15 cellular contexts compared by ENCODE assay signal in the genomic region with DNA sequence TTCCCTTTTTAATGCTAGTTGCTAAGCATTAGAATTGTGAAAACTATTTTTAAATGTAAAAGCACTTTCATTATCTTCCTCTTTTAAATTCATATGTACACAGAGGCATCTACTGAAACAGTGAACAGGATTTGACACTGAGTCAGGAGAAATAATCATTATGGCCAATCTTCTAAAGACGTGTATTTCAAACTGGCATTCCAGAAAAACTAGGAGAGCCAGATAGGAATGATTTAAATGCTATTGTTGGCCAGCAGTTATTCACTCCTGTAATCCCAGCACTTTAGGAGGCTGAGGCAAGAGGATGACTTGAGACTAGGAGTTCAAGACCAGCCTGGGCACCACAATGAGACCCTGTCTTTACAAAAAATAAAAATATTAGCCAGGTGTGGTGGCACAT.
A peak's percentile ranks its signal among the peaks of the same experiment; 100 is the strongest.
DNase-seq lines count a peak whose midpoint lies in the region; ATAC-seq and TF ChIP-seq lines count a peak whose summit lies in the region.
"Had no signal": no experiment of that assay in that cellular context is flagged by ENCODE, and none has a peak within 500 bp of the region (broad histone marks: within the 10 kb centered on the region; RNA-seq: fewer than 3 reads in every experiment).

No MANE protein-coding gene starts in this region.

- DNase-seq in AG10803 (ENCODE audit: low read depth) (peak; percentile 20), HAP-1 (ENCODE audit: low spot score in 2 of 2) (peak; percentile 27 to 61), WTC11 (ENCODE audit: low spot score) (no peak), Right ventricle myocardium superior (no peak)
- DNase-seq: GOT3, NCI-H1048, NCI-H1436 treated with DMSO at 0.1 percent for 48 hours, NCI-H2029, NCI-H345, NCI-H524 treated with DMSO at 0.1 percent for 48 hours had no signal

- intact Hi-C loops in Right ventricle myocardium superior (cut with DNase I): no loop called here

- H3K27me3 ChIP-seq in HAP-1 (ENCODE audit: low read depth) (no peaks in the 10 kb centered on the region), iPS-18a (ENCODE audit: control insufficient read depth, insufficient read depth, low read length) (no peaks in the 10 kb centered on the region)

- H3K9me3 ChIP-seq in HAP-1: no peaks in the 10 kb centered on the region
- H3K9me3 ChIP-seq in iPS-18a (ENCODE audit: control insufficient read depth, low read depth, low read length): no peaks in the 10 kb centered on the region

- no peak overlapping the region for H3K27ac ChIP-seq in iPS-18a (ENCODE audit: low read length)
- H3K27ac ChIP-seq: C4-2B had no signal

- H3K36me3 Mint-ChIP-seq in WTC11: peaks cover 10% of the 10 kb centered on the region
- no peaks in the 10 kb centered on the region for H3K36me3 Mint-ChIP-seq in activated T-helper 17 cell treated with anti-CD3 and anti-CD28 coated beads, Interleukin-2, amount 50 U/mL, for 72 hours (ENCODE audit: low read depth)

- H3K9ac ChIP-seq in iPS-18a (ENCODE audit: low read length): peak overlapping the region; percentile 22

- no peak overlapping the region for H3K4me3 Mint-ChIP-seq in WTC11
- no peak overlapping the region for H3K4me3 Mint-ChIP-seq in activated T-helper 17 cell treated with anti-CD3 and anti-CD28 coated beads, Interleukin-2, amount 50 U/mL, for 72 hours

- H3K27me3 Mint-ChIP-seq in WTC11 (ENCODE audit: low read depth): peaks cover 5% of the 10 kb centered on the region
- no peaks in the 10 kb centered on the region for H3K27me3 Mint-ChIP-seq in activated T-helper 17 cell treated with anti-CD3 and anti-CD28 coated beads, Interleukin-2, amount 50 U/mL, for 72 hours

- in situ Hi-C loops in HAP-1 (cut with MboI; ENCODE audit: low sequenced_read_pairs): no loop called here

- H3K36me3 ChIP-seq in HAP-1 (replicated peaks): no peaks in the 10 kb centered on the region
- H3K36me3 ChIP-seq in iPS-18a (ENCODE audit: control insufficient read depth, low read depth, low read length): no peaks in the 10 kb centered on the region

- H3K4me3 ChIP-seq in AG10803 (ENCODE audit: low read length) (no peak overlapping the region), HAP-1 (no peak overlapping the region), iPS-18a (ENCODE audit: low read length) (no peak overlapping the region)

- TF ChIP-seq CTCF in AG10803 (conservative IDR thresholded peaks at IDR 0.05; ENCODE audit: low read length) (no peak), WTC11 (IDR thresholded peaks at IDR 0.05) (no peak)

- H3K4me1 Mint-ChIP-seq in WTC11: peaks cover 67% of the 10 kb centered on the region
- H3K4me1 Mint-ChIP-seq in activated T-helper 17 cell treated with anti-CD3 and anti-CD28 coated beads, Interleukin-2, amount 50 U/mL, for 72 hours: peaks cover 7% of the 10 kb centered on the region

- H3K27ac Mint-ChIP-seq in WTC11: peak overlapping the region; percentile 67; the same call in 1 of the 2 replicates
- H3K27ac Mint-ChIP-seq in activated T-helper 17 cell treated with anti-CD3 and anti-CD28 coated beads, Interleukin-2, amount 50 U/mL, for 72 hours: no peak overlapping the region

- peaks cover 8% of the 10 kb centered on the region for H3K9me3 Mint-ChIP-seq in WTC11
- H3K9me3 Mint-ChIP-seq in activated T-helper 17 cell treated with anti-CD3 and anti-CD28 coated beads, Interleukin-2, amount 50 U/mL, for 72 hours: no peaks in the 10 kb centered on the region

- H3K4me1 ChIP-seq in HAP-1: peaks cover 53% of the 10 kb centered on the region
- H3K4me1 ChIP-seq in iPS-18a (ENCODE audit: control insufficient read depth, low read depth, low read length): peaks cover 40% of the 10 kb centered on the region

- CTCF ChIA-PET in WTC11 (lab: Charles Lee): no interaction called here

- no peak for ATAC-seq in WTC11
- no peak for ATAC-seq in activated T-helper 17 cell treated with anti-CD3 and anti-CD28 coated beads, Interleukin-2, amount 50 U/mL, for 72 hours (replicated peaks)
- no peak for ATAC-seq in GM21381 (IDR thresholded peaks at IDR 0.05; ENCODE audit: unreplicated experiment)
- no peak for ATAC-seq in Right ventricle myocardium superior (ENCODE audit: poor library complexity)
- ATAC-seq: Panc1 had no signal

- POLR2A ChIA-PET in WTC11 (lab: Charles Lee): no interaction called here

TF ChIP-seq in WTC11, 78 proteins besides CTCF, POLR2A, EP300 and RAD21 (continues in another document):
- TF ChIP-seq GTF2I (CRISPR knock-in tag; conservative IDR thresholded peaks at IDR 0.05): no peak
- TF ChIP-seq JAZF1 (CRISPR knock-in tag; IDR thresholded peaks at IDR 0.05): no peak
- TF ChIP-seq, protein P1, sequence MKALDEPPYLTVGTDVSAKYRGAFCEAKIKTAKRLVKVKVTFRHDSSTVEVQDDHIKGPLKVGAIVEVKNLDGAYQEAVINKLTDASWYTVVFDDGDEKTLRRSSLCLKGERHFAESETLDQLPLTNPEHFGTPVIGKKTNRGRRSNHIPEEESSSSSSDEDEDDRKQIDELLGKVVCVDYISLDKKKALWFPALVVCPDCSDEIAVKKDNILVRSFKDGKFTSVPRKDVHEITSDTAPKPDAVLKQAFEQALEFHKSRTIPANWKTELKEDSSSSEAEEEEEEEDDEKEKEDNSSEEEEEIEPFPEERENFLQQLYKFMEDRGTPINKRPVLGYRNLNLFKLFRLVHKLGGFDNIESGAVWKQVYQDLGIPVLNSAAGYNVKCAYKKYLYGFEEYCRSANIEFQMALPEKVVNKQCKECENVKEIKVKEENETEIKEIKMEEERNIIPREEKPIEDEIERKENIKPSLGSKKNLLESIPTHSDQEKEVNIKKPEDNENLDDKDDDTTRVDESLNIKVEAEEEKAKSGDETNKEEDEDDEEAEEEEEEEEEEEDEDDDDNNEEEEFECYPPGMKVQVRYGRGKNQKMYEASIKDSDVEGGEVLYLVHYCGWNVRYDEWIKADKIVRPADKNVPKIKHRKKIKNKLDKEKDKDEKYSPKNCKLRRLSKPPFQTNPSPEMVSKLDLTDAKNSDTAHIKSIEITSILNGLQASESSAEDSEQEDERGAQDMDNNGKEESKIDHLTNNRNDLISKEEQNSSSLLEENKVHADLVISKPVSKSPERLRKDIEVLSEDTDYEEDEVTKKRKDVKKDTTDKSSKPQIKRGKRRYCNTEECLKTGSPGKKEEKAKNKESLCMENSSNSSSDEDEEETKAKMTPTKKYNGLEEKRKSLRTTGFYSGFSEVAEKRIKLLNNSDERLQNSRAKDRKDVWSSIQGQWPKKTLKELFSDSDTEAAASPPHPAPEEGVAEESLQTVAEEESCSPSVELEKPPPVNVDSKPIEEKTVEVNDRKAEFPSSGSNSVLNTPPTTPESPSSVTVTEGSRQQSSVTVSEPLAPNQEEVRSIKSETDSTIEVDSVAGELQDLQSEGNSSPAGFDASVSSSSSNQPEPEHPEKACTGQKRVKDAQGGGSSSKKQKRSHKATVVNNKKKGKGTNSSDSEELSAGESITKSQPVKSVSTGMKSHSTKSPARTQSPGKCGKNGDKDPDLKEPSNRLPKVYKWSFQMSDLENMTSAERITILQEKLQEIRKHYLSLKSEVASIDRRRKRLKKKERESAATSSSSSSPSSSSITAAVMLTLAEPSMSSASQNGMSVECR (CRISPR knock-in tag; IDR thresholded peaks at IDR 0.05; ENCODE audit: borderline replicate concordance): no peak
- no peak for TF ChIP-seq ESRRA (CRISPR knock-in tag; IDR thresholded peaks at IDR 0.05; ENCODE audit: borderline replicate concordance)
- no peak for TF ChIP-seq TEAD4 (CRISPR knock-in tag; IDR thresholded peaks at IDR 0.05)
- no peak for TF ChIP-seq ZNF138 (CRISPR knock-in tag; conservative IDR thresholded peaks at IDR 0.05)
- no peak for TF ChIP-seq IRF2 (CRISPR knock-in tag; IDR thresholded peaks at IDR 0.05; ENCODE audit: borderline replicate concordance, low read depth)
- TF ChIP-seq CBFB (CRISPR knock-in tag; IDR thresholded peaks at IDR 0.05; ENCODE audit: low read depth): no peak
- no peak for TF ChIP-seq RELA (CRISPR knock-in tag; IDR thresholded peaks at IDR 0.05; ENCODE audit: borderline replicate concordance)
- TF ChIP-seq, protein P2, sequence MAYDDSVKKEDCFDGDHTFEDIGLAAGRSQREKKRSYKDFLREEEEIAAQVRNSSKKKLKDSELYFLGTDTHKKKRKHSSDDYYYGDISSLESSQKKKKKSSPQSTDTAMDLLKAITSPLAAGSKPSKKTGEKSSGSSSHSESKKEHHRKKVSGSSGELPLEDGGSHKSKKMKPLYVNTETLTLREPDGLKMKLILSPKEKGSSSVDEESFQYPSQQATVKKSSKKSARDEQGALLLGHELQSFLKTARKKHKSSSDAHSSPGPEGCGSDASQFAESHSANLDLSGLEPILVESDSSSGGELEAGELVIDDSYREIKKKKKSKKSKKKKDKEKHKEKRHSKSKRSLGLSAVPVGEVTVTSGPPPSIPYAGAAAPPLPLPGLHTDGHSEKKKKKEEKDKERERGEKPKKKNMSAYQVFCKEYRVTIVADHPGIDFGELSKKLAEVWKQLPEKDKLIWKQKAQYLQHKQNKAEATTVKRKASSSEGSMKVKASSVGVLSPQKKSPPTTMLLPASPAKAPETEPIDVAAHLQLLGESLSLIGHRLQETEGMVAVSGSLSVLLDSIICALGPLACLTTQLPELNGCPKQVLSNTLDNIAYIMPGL (CRISPR knock-in tag; IDR thresholded peaks at IDR 0.05): no peak
- TF ChIP-seq CREB1 (CRISPR knock-in tag; IDR thresholded peaks at IDR 0.05): no peak
- TF ChIP-seq, protein P3, sequence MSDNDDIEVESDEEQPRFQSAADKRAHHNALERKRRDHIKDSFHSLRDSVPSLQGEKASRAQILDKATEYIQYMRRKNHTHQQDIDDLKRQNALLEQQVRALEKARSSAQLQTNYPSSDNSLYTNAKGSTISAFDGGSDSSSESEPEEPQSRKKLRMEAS (CRISPR knock-in tag; IDR thresholded peaks at IDR 0.05): no peak
- no peak for TF ChIP-seq NFYB (CRISPR knock-in tag; conservative IDR thresholded peaks at IDR 0.05; ENCODE audit: low read depth)
- TF ChIP-seq, protein P4, sequence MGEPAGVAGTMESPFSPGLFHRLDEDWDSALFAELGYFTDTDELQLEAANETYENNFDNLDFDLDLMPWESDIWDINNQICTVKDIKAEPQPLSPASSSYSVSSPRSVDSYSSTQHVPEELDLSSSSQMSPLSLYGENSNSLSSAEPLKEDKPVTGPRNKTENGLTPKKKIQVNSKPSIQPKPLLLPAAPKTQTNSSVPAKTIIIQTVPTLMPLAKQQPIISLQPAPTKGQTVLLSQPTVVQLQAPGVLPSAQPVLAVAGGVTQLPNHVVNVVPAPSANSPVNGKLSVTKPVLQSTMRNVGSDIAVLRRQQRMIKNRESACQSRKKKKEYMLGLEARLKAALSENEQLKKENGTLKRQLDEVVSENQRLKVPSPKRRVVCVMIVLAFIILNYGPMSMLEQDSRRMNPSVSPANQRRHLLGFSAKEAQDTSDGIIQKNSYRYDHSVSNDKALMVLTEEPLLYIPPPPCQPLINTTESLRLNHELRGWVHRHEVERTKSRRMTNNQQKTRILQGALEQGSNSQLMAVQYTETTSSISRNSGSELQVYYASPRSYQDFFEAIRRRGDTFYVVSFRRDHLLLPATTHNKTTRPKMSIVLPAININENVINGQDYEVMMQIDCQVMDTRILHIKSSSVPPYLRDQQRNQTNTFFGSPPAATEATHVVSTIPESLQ (CRISPR knock-in tag; IDR thresholded peaks at IDR 0.05): no peak

Comparison
In these comparisons a context has a peak if more than half of its experiments do, and no peak if none do; other contexts are left out.
1. DNase-seq: peak in AG10803 (single experiment) and HAP-1 (2 of 2); none in WTC11 (single experiment) and Right ventricle myocardium superior (single experiment).